8 cellular contexts compared by ENCODE assay signal in genomic region chr2:38751847-38752410, GRCh38. TPM values are rescaled to one million over a fixed set of nuclear protein-coding genes. Genes with fewer than 3 reads are reported as not detected.
DNase-seq lines count a peak whose midpoint lies in the region; FAIRE-seq and TF ChIP-seq lines count a peak whose summit lies in the region.

No MANE protein-coding gene starts in this region.

- no peak for TF ChIP-seq CTCF in RWPE1 (conservative IDR thresholded peaks at IDR 0.05; ENCODE audit: low read depth)
- no peak for TF ChIP-seq CTCF in endothelial cell of umbilical vein (IDR thresholded peaks at IDR 0.05; ENCODE audit: extremely low read depth in 1 of 2, insufficient read depth in 1 of 2, low read depth in 1 of 2, low read length in 2 of 2)
- TF ChIP-seq CTCF in osteocyte (IDR thresholded peaks at IDR 0.05): no peak

- H3K4me3 ChIP-seq in endothelial cell of umbilical vein (replicated peaks in 1 of 3; ENCODE audit: insufficient read depth in 1 of 3, low read depth in 1 of 3, low read length in 3 of 3): peak overlapping the region in 2 of 3 experiments; percentile 28 to 39

- H4K20me1 ChIP-seq in endothelial cell of umbilical vein (replicated peaks; ENCODE audit: control insufficient read depth, extremely low read depth, insufficient read depth, low read length): peaks cover 5% of the 10 kb centered on the region

- FAIRE-seq in endothelial cell of umbilical vein (lab: Jason Lieb, UNC): no peak

- no peaks in the 10 kb centered on the region for H3K9me1 ChIP-seq in endothelial cell of umbilical vein (replicated peaks; ENCODE audit: control insufficient read depth, extremely low read depth, insufficient read depth, low read length)

- TF ChIP-seq POLR2A in endothelial cell of umbilical vein (IDR thresholded peaks at IDR 0.05; ENCODE audit: low read depth, low read length): no peak

- H3K27ac ChIP-seq in RWPE1 (peak overlapping the region; percentile 95), endothelial cell of umbilical vein (ENCODE audit: insufficient read depth, low read depth, low read length) (peak overlapping the region; percentile 66)

- peak overlapping the region; percentile 81 for H2AFZ ChIP-seq in endothelial cell of umbilical vein (ENCODE audit: low read depth, low read length)

- DNase-seq in activated naive CD4-positive, alpha-beta T cell treated with Interleukin-2 at 50 U/mL for 16 hours: no peak
- DNase-seq in RWPE1 (ENCODE audit: low spot score) (no peak), endothelial cell of umbilical vein (ENCODE audit: low read depth, low spot score) (peak; percentile 19), osteocyte (ENCODE audit: extremely low spot score, unreplicated experiment) (no peak), NCI-H774 (lab: John Stamatoyannopoulos, UW) (no peak), NCI-H187 (lab: John Stamatoyannopoulos, UW) (no peak)
- DNase-seq in stimulated activated CD4-positive, alpha-beta T cell treated with anti-CD3 and anti-CD28 coated beads, Interleukin-4, amount 100 ng/mL, for 1 hour: no peak

- H3K36me3 ChIP-seq in endothelial cell of umbilical vein (ENCODE audit: control insufficient read depth in 2 of 2, extremely low read depth in 1 of 2, insufficient read depth in 2 of 2, low read length in 2 of 2): peaks cover 9 to 16% of the 10 kb centered on the region in 2 experiments

- peak overlapping the region; percentile 63 for H3K4me2 ChIP-seq in endothelial cell of umbilical vein (ENCODE audit: insufficient read depth, low read length)

- H3K27me3 ChIP-seq in endothelial cell of umbilical vein (ENCODE audit: control insufficient read depth in 2 of 2, insufficient read depth in 2 of 2, low read length in 2 of 2): no peaks in the 10 kb centered on the region

- peak overlapping the region; percentile 99 for H3K27ac Mint-ChIP-seq in activated naive CD4-positive, alpha-beta T cell treated with anti-CD3 and anti-CD28 coated beads, Interleukin-2, amount 50 U/mL, for 24 hours
- peak overlapping the region; percentile 99 for H3K27ac Mint-ChIP-seq in osteocyte (ENCODE audit: unreplicated experiment)

- TSS peak; percentile 68 for BruUV-seq in endothelial cell of umbilical vein (replicated peaks; lab: Mats Ljungman, UMichigan)

- no peaks in the 10 kb centered on the region for H3K9me3 ChIP-seq in endothelial cell of umbilical vein (replicated peaks; ENCODE audit: control insufficient read depth, insufficient read depth, low read length)

- no peaks in the 10 kb centered on the region for H3K9me3 Mint-ChIP-seq in activated naive CD4-positive, alpha-beta T cell treated with anti-CD3 and anti-CD28 coated beads, Interleukin-2, amount 50 U/mL, for 24 hours
- H3K9me3 Mint-ChIP-seq in osteocyte (ENCODE audit: unreplicated experiment): no peaks in the 10 kb centered on the region

- CTCF ChIA-PET in RWPE1 (lab: Yijun Ruan, JAX): no interaction called here
- CTCF ChIA-PET in endothelial cell of umbilical vein (lab: Charles Lee): interaction anchor here (0.7 to 1.5 kb wide), 4 partner anchors 18 to 170 kb away, joined by 3 to 5 read pairs (median 4); no protein-coding TSS in a partner anchor

- intact Hi-C loops in endothelial cell of umbilical vein (cut with micrococcal nuclease): loop anchor here (1.0 to 2.0 kb wide), 5 partner anchors 26 to 369 kb away; partner anchors contain the start of genes GEMIN6, HNRNPLL and SOS1

- H3K4me1 ChIP-seq in endothelial cell of umbilical vein (ENCODE audit: control insufficient read depth, extremely low read depth, insufficient read depth, low read length): peaks cover 30% of the 10 kb centered on the region

- no peaks in the 10 kb centered on the region for H3K27me3 Mint-ChIP-seq in activated naive CD4-positive, alpha-beta T cell treated with anti-CD3 and anti-CD28 coated beads, Interleukin-2, amount 50 U/mL, for 24 hours
- H3K27me3 Mint-ChIP-seq in osteocyte (ENCODE audit: unreplicated experiment): no peaks in the 10 kb centered on the region

- peaks cover 45% of the 10 kb centered on the region for H3K4me1 Mint-ChIP-seq in activated naive CD4-positive, alpha-beta T cell treated with anti-CD3 and anti-CD28 coated beads, Interleukin-2, amount 50 U/mL, for 24 hours
- peaks cover 29% of the 10 kb centered on the region for H3K4me1 Mint-ChIP-seq in osteocyte (ENCODE audit: unreplicated experiment)

- peak overlapping the region; percentile 57 for H3K9ac ChIP-seq in endothelial cell of umbilical vein (replicated peaks; ENCODE audit: extremely low read depth, insufficient read depth, low read length)

- H3K79me2 ChIP-seq in endothelial cell of umbilical vein (ENCODE audit: control insufficient read depth, insufficient read depth, low read length): peaks cover 42% of the 10 kb centered on the region

- POLR2A ChIA-PET in RWPE1 (lab: Yijun Ruan, JAX; ENCODE audit: low non-redundant PET) (interaction anchor here (0.6 to 1.1 kb wide), 7 partner anchors 9 to 79 kb away, joined by 3 to 5 read pairs (median 3); no protein-coding TSS in a partner anchor), endothelial cell of umbilical vein (lab: Charles Lee) (interaction anchor here (0.6 to 3.2 kb wide), 59 partner anchors 8 to 740 kb away, joined by 3 to 64 read pairs (median 4); partner anchors contain the start of genes ATL2, DHX57, GALM and GEMIN6)

- H3K36me3 Mint-ChIP-seq in activated naive CD4-positive, alpha-beta T cell treated with anti-CD3 and anti-CD28 coated beads, Interleukin-2, amount 50 U/mL, for 24 hours: peaks cover 33% of the 10 kb centered on the region
- H3K36me3 Mint-ChIP-seq in osteocyte (ENCODE audit: unreplicated experiment): peaks cover 25% of the 10 kb centered on the region

- dilution Hi-C loops in endothelial cell of umbilical vein (cut with MboI; ENCODE audit: extremely low pct_ligation_motif_present, low sequenced_read_pairs): no loop called here

- peak overlapping the region; percentile 97 for H3K4me3 Mint-ChIP-seq in activated naive CD4-positive, alpha-beta T cell treated with anti-CD3 and anti-CD28 coated beads, Interleukin-2, amount 50 U/mL, for 24 hours
- H3K4me3 Mint-ChIP-seq in osteocyte (ENCODE audit: unreplicated experiment): peak overlapping the region; percentile 99

TF ChIP-seq in endothelial cell of umbilical vein, 7 proteins besides CTCF, POLR2A, EP300 and RAD21:
- no peak for TF ChIP-seq MAX (IDR thresholded peaks at IDR 0.05; ENCODE audit: insufficient read depth, insufficient read length)
- no peak for TF ChIP-seq FOS (IDR thresholded peaks at IDR 0.05; ENCODE audit: borderline replicate concordance, insufficient read depth, low read length)

RNA-seq across cellular contexts. Expression of gene SRSF7, which starts 0.8 kb away (rescaled TPM):
- total RNA-seq in endothelial cell of umbilical vein: 202 and 204 TPM in 2 replicates
- polyA plus RNA-seq in endothelial cell of umbilical vein: 118 and 165 TPM in 2 replicates
- 208 and 225 TPM in 2 replicates for polyA plus RNA-seq in endothelial cell of umbilical vein (2011; cell fraction: cytosol; rRNA removed)
- polyA plus RNA-seq in endothelial cell of umbilical vein (2011; cell fraction: nucleus; rRNA removed): 451 and 577 TPM in 2 replicates
- polyA plus RNA-seq in endothelial cell of umbilical vein (2012): 172 and 242 TPM in 2 replicates
- polyA minus RNA-seq in endothelial cell of umbilical vein: 217 and 224 TPM in 2 replicates
- polyA minus RNA-seq in endothelial cell of umbilical vein (2011; cell fraction: cytosol; rRNA and poly(A)+ RNA removed): 122 TPM
- polyA minus RNA-seq in endothelial cell of umbilical vein (2011; cell fraction: nucleus; rRNA and poly(A)+ RNA removed): 123 and 148 TPM in 2 replicates
- 100 and 103 TPM in 2 replicates for total RNA-seq in osteocyte

RNA-seq across cellular contexts. Expression of gene GEMIN6, which starts 26.1 kb away (rescaled TPM):
- total RNA-seq in endothelial cell of umbilical vein (14.4 and 19.7 TPM in 2 replicates), osteocyte (11.3 and 12.3 TPM in 2 replicates)
- 4.7 and 6.0 TPM in 2 replicates for polyA plus RNA-seq in endothelial cell of umbilical vein
- polyA plus RNA-seq in endothelial cell of umbilical vein (2011; cell fraction: cytosol; rRNA removed): 7.6 and 9.4 TPM in 2 replicates
- 3.3 and 3.8 TPM in 2 replicates for polyA plus RNA-seq in endothelial cell of umbilical vein (2011; cell fraction: nucleus; rRNA removed)
- polyA plus RNA-seq in endothelial cell of umbilical vein (2012): 14.1 and 17.9 TPM in 2 replicates
- polyA minus RNA-seq in endothelial cell of umbilical vein: 3.1 and 3.8 TPM in 2 replicates
- 9.8 TPM for polyA minus RNA-seq in endothelial cell of umbilical vein (2011; cell fraction: cytosol; rRNA and poly(A)+ RNA removed)
- 0.72 and 1.1 TPM in 2 replicates for polyA minus RNA-seq in endothelial cell of umbilical vein (2011; cell fraction: nucleus; rRNA and poly(A)+ RNA removed)
